In genomic region chr12:12542964-12543363, GRCh38 we compare ENCODE assay signal across 15 cellular contexts. TPM values are rescaled to one million over a fixed set of nuclear protein-coding genes. Genes with fewer than 3 reads are reported as not detected.
A peak's percentile ranks its signal among the peaks of the same experiment; 100 is the strongest.
DNase-seq lines count a peak whose midpoint lies in the region; ATAC-seq, FAIRE-seq and TF ChIP-seq lines count a peak whose summit lies in the region.
"Had no signal": no experiment of that assay in that cellular context is flagged by ENCODE, and none has a peak within 500 bp of the region (broad histone marks: within the 10 kb centered on the region; RNA-seq: fewer than 3 reads in every experiment).

No MANE protein-coding gene starts in this region.

- peaks cover 3% of the 10 kb centered on the region for H3K79me2 ChIP-seq in osteoblast (ENCODE audit: insufficient read depth, low read length)

- no peak for DNase-seq in CD4-positive, alpha-beta T cell
- no peak for DNase-seq in GM18507 (ENCODE audit: extremely low spot score, insufficient read length, low read depth)
- DNase-seq in effector memory CD8-positive, alpha-beta T cell, result no peak
- DNase-seq in osteoblast (ENCODE audit: insufficient read length, low spot score, missing footprints), result peak; percentile 13
- no peak for DNase-seq in AG08396 (ENCODE audit: low spot score)
- no peak for DNase-seq in AG08395 (ENCODE audit: low spot score)
- DNase-seq in OCI-M2 (lab: John Stamatoyannopoulos, UW; ENCODE audit: unreplicated experiment), result no peak
- DNase-seq: DMS 273 treated with DMSO at 0.1 percent for 48 hours, EL, H9, IMR-90, NCI-H146, NCI-H2081 treated with DMSO at 0.1 percent for 48 hours, NCI-H446 had no signal

- H4K20me1 ChIP-seq in osteoblast (ENCODE audit: insufficient read depth, low read length), result no peaks in the 10 kb centered on the region

- H3K27me3 ChIP-seq in CD4-positive, alpha-beta T cell (ENCODE audit: control insufficient read depth, insufficient read depth, low read length), result no peaks in the 10 kb centered on the region
- no peaks in the 10 kb centered on the region for H3K27me3 ChIP-seq in osteoblast (ENCODE audit: insufficient read depth, low read length)

- intact Hi-C loops in CD4-positive, alpha-beta T cell (cut with DNase I, micrococcal nuclease), result loop anchor here in 1 of 2 experiments (5.0 kb wide), 1 partner anchor 61 kb away; no protein-coding TSS in a partner anchor

- CTCF ChIA-PET in CD4-positive, alpha-beta T cell (lab: Charles Lee), result no interaction called here

- no peaks in the 10 kb centered on the region for H3K36me3 ChIP-seq in osteoblast (ENCODE audit: insufficient read depth, low read length)

- H3K4me1 Mint-ChIP-seq in CD4-positive, alpha-beta T cell (ENCODE audit: low read depth), result peaks cover 53% of the 10 kb centered on the region
- H3K4me1 Mint-ChIP-seq in effector memory CD8-positive, alpha-beta T cell (ENCODE audit: low read depth in 2 of 2), result peaks cover 8 to 11% of the 10 kb centered on the region in 2 donors

- H3K4me3 Mint-ChIP-seq in CD4-positive, alpha-beta T cell, result no peak overlapping the region
- H3K4me3 Mint-ChIP-seq in effector memory CD8-positive, alpha-beta T cell, result no peak overlapping the region
- H3K4me3 Mint-ChIP-seq: H9 had no signal

- no peak overlapping the region for H3K4me2 ChIP-seq in osteoblast (ENCODE audit: insufficient read depth, low read length)

- H3K9me3 ChIP-seq in CD4-positive, alpha-beta T cell (ENCODE audit: control insufficient read depth, low read length), result no peaks in the 10 kb centered on the region
- H3K9me3 ChIP-seq in osteoblast (ENCODE audit: low read depth, low read length), result no peaks in the 10 kb centered on the region

- H3K4me3 ChIP-seq in osteoblast (ENCODE audit: insufficient read depth, low read length), result no peak overlapping the region

- ATAC-seq in CD4-positive, alpha-beta T cell (ENCODE audit: poor library complexity), result peak; percentile 41
- peak; percentile 12 for ATAC-seq in effector memory CD8-positive, alpha-beta T cell (replicated peaks)
- ATAC-seq in HG02852 (IDR thresholded peaks at IDR 0.05; ENCODE audit: unreplicated experiment), result no peak

- H2AFZ ChIP-seq in osteoblast (ENCODE audit: low read length), result no peak overlapping the region

- peaks cover 11% of the 10 kb centered on the region for H3K36me3 Mint-ChIP-seq in CD4-positive, alpha-beta T cell (ENCODE audit: low read depth)
- H3K36me3 Mint-ChIP-seq in effector memory CD8-positive, alpha-beta T cell (ENCODE audit: insufficient read depth), result no peaks in the 10 kb centered on the region

- H3K27ac ChIP-seq in CD4-positive, alpha-beta T cell (ENCODE audit: low read depth, low read length), result no peak overlapping the region
- no peak overlapping the region for H3K27ac ChIP-seq in osteoblast (ENCODE audit: low read depth, low read length)

- peaks cover under 1% of the 10 kb centered on the region for H3K4me1 ChIP-seq in osteoblast (ENCODE audit: insufficient read depth, low read length)

- peak overlapping the region; percentile 6 for H3K27ac Mint-ChIP-seq in CD4-positive, alpha-beta T cell
- no peak overlapping the region for H3K27ac Mint-ChIP-seq in effector memory CD8-positive, alpha-beta T cell

- no peak for TF ChIP-seq CTCF in CD4-positive, alpha-beta T cell (IDR thresholded peaks at IDR 0.05)
- TF ChIP-seq CTCF in osteoblast (IDR thresholded peaks at IDR 0.05; ENCODE audit: extremely low read depth, low read depth, low read length), result no peak

- FAIRE-seq in GM18507 (lab: Jason Lieb, UNC), result peak; percentile 29

- no peaks in the 10 kb centered on the region for H3K27me3 Mint-ChIP-seq in CD4-positive, alpha-beta T cell
- no peaks in the 10 kb centered on the region for H3K27me3 Mint-ChIP-seq in effector memory CD8-positive, alpha-beta T cell

- POLR2A ChIA-PET in CD4-positive, alpha-beta T cell (lab: Charles Lee), result no interaction called here

- H3K9me3 Mint-ChIP-seq in CD4-positive, alpha-beta T cell, result peaks cover 2% of the 10 kb centered on the region
- no peaks in the 10 kb centered on the region for H3K9me3 Mint-ChIP-seq in effector memory CD8-positive, alpha-beta T cell
- H3K9me3 Mint-ChIP-seq: H9 had no signal

RNA-seq across cellular contexts. Expression of gene DUSP16, which starts 19.7 kb away (rescaled TPM):
- total RNA-seq in CD4-positive, alpha-beta T cell, result 10 to 100 TPM; 33.3 to 35.6 TPM
- 5.1 and 5.3 TPM in 2 replicates for total RNA-seq in osteoblast
